Comparison of ENCODE assay signal across 9 cellular contexts in the genomic region with DNA sequence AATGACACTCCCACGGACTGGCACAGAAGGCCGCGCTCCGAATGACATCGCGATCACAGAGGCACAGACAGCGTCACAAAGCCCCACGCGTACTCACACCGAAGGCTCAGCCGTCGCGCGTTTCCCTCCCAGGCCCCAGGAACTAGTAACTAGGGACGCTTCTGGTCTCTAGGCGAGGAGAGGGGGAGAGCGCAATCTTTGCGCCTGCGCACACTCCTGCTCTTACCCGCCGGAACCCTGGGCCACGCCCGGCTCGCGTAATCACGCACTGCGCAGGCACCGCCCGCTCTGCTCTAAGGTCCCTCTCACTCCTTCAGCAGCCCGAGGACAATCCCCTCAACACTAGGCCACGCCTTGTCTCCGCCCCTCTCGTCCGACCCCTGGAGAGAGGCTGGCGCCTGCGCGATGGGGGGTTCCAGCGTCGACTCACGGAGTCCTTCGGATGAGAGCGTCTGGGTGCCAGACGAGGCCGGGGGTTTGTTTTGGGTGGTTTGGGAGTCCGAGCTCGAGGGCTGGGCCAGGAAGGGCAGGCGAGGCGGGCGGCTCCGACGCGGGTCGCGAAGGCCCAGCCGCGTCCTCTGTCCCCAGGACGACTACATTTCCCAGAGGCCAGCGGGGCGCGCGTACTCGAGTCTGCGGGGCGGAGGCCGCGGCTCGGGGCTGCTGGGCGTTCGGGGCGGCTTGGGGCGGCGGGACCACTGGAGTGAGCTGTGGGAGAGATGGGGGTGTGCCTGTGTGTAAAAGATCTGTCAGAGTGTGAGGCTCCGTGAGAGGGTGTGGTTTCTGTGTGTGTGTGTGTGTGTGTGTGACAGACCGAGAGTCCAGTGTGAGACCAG. TPM values are rescaled to one million over a fixed set of nuclear protein-coding genes. Genes with fewer than 3 reads are reported as not detected.
A peak's percentile ranks its signal among the peaks of the same experiment; 100 is the strongest.
DNase-seq lines count a peak whose midpoint lies in the region; ATAC-seq and TF ChIP-seq lines count a peak whose summit lies in the region.
"Had no signal": no experiment of that assay in that cellular context is flagged by ENCODE, and none has a peak within 500 bp of the region (broad histone marks: within the 10 kb centered on the region; RNA-seq: fewer than 3 reads in every experiment).

Gene ZNF471 (plus strand): TSS at position 410 of the 836 bp plus-strand sequence. CDS start 3,717 bp downstream, outside the sequence.

- no peaks in the 10 kb centered on the region for H3K27me3 ChIP-seq in kidney epithelial cell (ENCODE audit: control insufficient read depth, insufficient read depth, low read length)

- DNase-seq in Daoy (ENCODE audit: low read depth) (peak; percentile 98), NCI-H187 treated with DMSO at 0.1 percent for 48 hours (lab: John Stamatoyannopoulos, UW) (peak; percentile 61), cortex of kidney (lab: John Stamatoyannopoulos, UW) (peak; percentile 24), kidney epithelial cell (ENCODE audit: low read depth) (peak; percentile 93)
- DNase-seq in activated CD4-positive, alpha-beta T cell treated with anti-CD3 and anti-CD28 coated beads for 48 hours = peak; percentile 88
- peak; percentile 42 to 62 for DNase-seq in stimulated activated CD4-positive, alpha-beta T cell treated with anti-CD3 and anti-CD28 coated beads, Interleukin-1b, Interleukin-23, amount 100 ng/mL, for 1 hour (ENCODE audit: low read depth in 2 of 2)

- no peaks in the 10 kb centered on the region for H3K36me3 ChIP-seq in kidney epithelial cell (ENCODE audit: control insufficient read depth, insufficient read depth, low read length)

- no peak for TF ChIP-seq CTCF in kidney epithelial cell (IDR thresholded peaks at IDR 0.05; ENCODE audit: insufficient read depth, low read length, poor library complexity, severe bottlenecking)

- H3K4me3 ChIP-seq in kidney epithelial cell (ENCODE audit: low read depth, low read length) = peak within 1 kb of the TSS; percentile 50

- ATAC-seq in HG03108 (IDR thresholded peaks at IDR 0.05; ENCODE audit: unreplicated experiment) (no peak), GM18511 (IDR thresholded peaks at IDR 0.05; ENCODE audit: unreplicated experiment) (no peak)
- ATAC-seq: Panc1 had no signal

RNA-seq across cellular contexts. Expression of gene ZNF471, which starts in this region (rescaled TPM):
- total RNA-seq in Daoy (2014; rRNA removed; shearing (Covaris generic)) = 0.12 and 0.34 TPM in 2 replicates
- total RNA-seq in kidney epithelial cell = 2.4 and 2.8 TPM in 2 replicates

Comparison
In these comparisons a context has a peak if more than half of its experiments do, and no peak if none do; other contexts are left out.
1. Peak in DNase-seq in Daoy; RNA of the gene not detected or under 1 TPM.
2. DNase-seq: peak in every context shown above with its lines; median percentile 98 in Daoy; 93 in kidney epithelial cell; 88 in activated CD4-positive, alpha-beta T cell treated with anti-CD3 and anti-CD28 coated beads for 48 hours; 61 in NCI-H187 treated with DMSO at 0.1 percent for 48 hours; 52 in stimulated activated CD4-positive, alpha-beta T cell treated with anti-CD3 and anti-CD28 coated beads, Interleukin-1b, Interleukin-23, amount 100 ng/mL, for 1 hour; 24 in cortex of kidney.